In the genomic region with DNA sequence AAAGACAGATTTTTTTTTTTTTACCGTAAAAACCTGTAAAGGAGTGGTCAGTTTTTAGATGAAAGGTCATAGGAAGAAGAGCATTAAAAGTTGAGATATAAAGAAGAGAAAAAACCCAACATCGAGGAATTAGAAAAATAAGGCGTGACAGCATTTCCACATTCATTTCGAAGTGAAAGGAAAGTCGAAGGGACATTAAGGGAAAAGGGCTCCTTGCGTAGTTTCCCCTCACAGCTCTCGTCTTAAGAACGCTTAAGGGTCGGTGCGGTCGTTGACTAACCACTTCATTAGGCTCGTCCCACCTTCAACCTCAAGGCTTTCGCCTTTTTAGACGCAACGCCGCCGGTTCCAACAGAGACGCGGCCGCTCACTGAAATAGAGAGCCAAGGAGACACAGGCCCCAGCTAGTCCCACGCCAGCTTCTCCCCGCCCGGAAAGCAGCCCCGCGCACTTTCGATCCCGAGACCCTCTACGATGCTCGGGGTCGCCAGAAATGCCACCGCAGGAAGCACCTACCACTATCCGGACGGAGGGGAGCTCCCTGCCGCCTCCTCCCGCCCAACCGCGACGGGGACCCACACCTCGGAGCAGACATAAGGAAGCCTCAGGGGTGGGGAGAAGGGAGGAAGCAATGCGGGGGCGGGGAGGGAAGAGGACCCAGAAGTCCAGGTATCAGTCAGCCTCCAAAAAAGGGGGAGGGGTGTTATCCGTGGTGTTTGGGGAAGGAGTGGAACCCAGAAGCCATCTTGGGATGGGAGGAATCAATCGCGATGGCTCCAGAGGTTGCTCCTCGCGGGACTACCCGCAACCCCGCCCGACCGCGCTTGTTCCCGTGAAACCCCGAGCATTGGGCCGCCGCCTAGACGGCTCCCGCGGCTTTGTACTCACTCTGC, we compare ENCODE assay signal across 8 cellular contexts. TPM values are rescaled to one million over a fixed set of nuclear protein-coding genes. Genes with fewer than 3 reads are reported as not detected.
DNase-seq lines count a peak whose midpoint lies in the region; ATAC-seq lines count a peak whose summit lies in the region.

No MANE protein-coding gene starts in this region.

- peak; percentile 33 for ATAC-seq in HG02678 (IDR thresholded peaks at IDR 0.05; ENCODE audit: unreplicated experiment)

- DNase-seq in NCI-H1417 (lab: John Stamatoyannopoulos, UW), result peak; percentile 67 to 95 (median 95)
- DNase-seq in NCI-H1417 treated with DMSO at 0.1 percent for 48 hours (lab: John Stamatoyannopoulos, UW), result no peak
- DNase-seq in NCI-H1694 (lab: John Stamatoyannopoulos, UW), result peak; percentile 58
- peak; percentile 29 for DNase-seq in activated CD4-positive, alpha-beta T cell treated with anti-CD3 and anti-CD28 coated beads for 1 hour
- peak; percentile 56 for DNase-seq in cerebellum (ENCODE audit: low spot score)
- peak; percentile 17 for DNase-seq in kidney glomerular epithelial cell (lab: John Stamatoyannopoulos, UW)
- DNase-seq in stimulated activated CD4-positive, alpha-beta T cell treated with anti-CD3 and anti-CD28 coated beads, Interleukin-15, amount 100 ng/mL, for 24 hours, result peak; percentile 78

RNA-seq across cellular contexts. Expression of gene TRA2A, which starts 0.6 kb away (rescaled TPM):
- 71.3 TPM for total RNA-seq in cerebellum
